In the genomic region with DNA sequence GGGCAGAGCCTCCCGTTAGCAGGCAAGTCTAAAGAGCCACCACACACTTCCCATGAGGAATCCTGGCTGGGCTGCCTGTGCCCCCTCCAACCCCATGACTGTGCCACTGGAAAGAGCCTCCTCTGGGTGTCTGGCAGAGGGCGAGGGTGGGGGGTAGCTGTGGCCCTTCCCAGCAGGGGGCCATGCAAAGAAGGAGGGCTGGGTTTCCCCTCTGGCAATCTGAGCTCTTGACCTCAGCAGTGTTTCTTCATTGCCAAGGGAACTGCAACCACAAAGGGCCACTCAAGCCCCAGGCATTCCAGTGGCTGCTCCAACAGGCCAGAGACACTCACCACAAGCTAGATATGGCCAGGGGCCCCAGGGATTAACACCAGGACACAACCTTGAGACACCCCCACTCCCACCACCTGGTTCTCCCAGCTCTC, we compare ENCODE assay signal across 9 cellular contexts. TPM values are rescaled to one million over a fixed set of nuclear protein-coding genes. Genes with fewer than 3 reads are reported as not detected.
DNase-seq lines count a peak whose midpoint lies in the region; ATAC-seq and TF ChIP-seq lines count a peak whose summit lies in the region.
"Had no signal": no experiment of that assay in that cellular context is flagged by ENCODE, and none has a peak within 500 bp of the region (broad histone marks: within the 10 kb centered on the region; RNA-seq: fewer than 3 reads in every experiment).

No MANE protein-coding gene starts in this region.

- H3K27me3 ChIP-seq in heart right ventricle (peaks cover 0 to 44% (median 14%) of the 10 kb centered on the region in 7 donors), upper lobe of right lung (peaks cover 5% of the 10 kb centered on the region)

- TF ChIP-seq CTCF in heart right ventricle (IDR thresholded peaks at IDR 0.05), result peak in 1 of 9 donors; percentile 12
- TF ChIP-seq CTCF in upper lobe of right lung (IDR thresholded peaks at IDR 0.05), result no peak

- ATAC-seq in heart right ventricle (peak; percentile 6 to 52 (median 26)), upper lobe of right lung (peak; percentile 73), GM18868 (IDR thresholded peaks at IDR 0.05; ENCODE audit: unreplicated experiment) (no peak)

- peak overlapping the region; percentile 77 to 97 (median 90) for H3K27ac ChIP-seq in heart right ventricle
- H3K27ac ChIP-seq in upper lobe of right lung, result peak overlapping the region; percentile 79

- H3K4me1 ChIP-seq in heart right ventricle (peaks cover 0 to 71% (median 38%) of the 10 kb centered on the region in 9 donors), upper lobe of right lung (peaks cover 35% of the 10 kb centered on the region)

- H3K9me3 ChIP-seq in heart right ventricle (no peaks in the 10 kb centered on the region), upper lobe of right lung (no peaks in the 10 kb centered on the region)

- intact Hi-C loops in heart right ventricle (cut with DNase I), result no loop called here
- intact Hi-C loops in upper lobe of right lung (cut with DNase I), result no loop called here

- DNase-seq in NCI-H748 (lab: John Stamatoyannopoulos, UW; ENCODE audit: unreplicated experiment) (peak; percentile 12), NCI-H748 treated with DMSO at 0.1 percent for 48 hours (lab: John Stamatoyannopoulos, UW) (no peak), SW480 (ENCODE audit: low spot score) (peak; percentile 46), heart right ventricle (peak; percentile 44 to 66), upper lobe of right lung (peak; percentile 82)
- no peak for DNase-seq in activated T-cell treated with anti-CD3 and anti-CD28 coated beads, Interleukin-2, amount 50 U/mL, for 1 hour
- no peak for DNase-seq in activated CD4-positive, alpha-beta T cell treated with anti-CD3 and anti-CD28 coated beads for 4 hours

- H3K36me3 ChIP-seq in heart right ventricle, result peaks cover 0 to 19% (median 0%) of the 10 kb centered on the region in 9 donors
- H3K36me3 ChIP-seq in upper lobe of right lung, result peaks cover 8% of the 10 kb centered on the region

- H3K4me3 ChIP-seq in heart right ventricle, result no peak overlapping the region
- no peak overlapping the region for H3K4me3 ChIP-seq in upper lobe of right lung

- 18 to 28% methylated on average over 2 of the region's 2 CpGs for WGBS in heart right ventricle, 2 donors

RNA-seq across cellular contexts. Expression of a gene that starts 1.7 kb away (rescaled TPM):
- total RNA-seq in heart right ventricle (1,000 to 10,000 TPM in 1 of 10 donors, 100 to 1,000 TPM in 5, 10 to 100 TPM in 4; 48.4 to 1,227 (median 105) TPM), upper lobe of right lung (11.1 TPM)
- polyA plus RNA-seq in heart right ventricle, result 100 to 1,000 TPM; 176 to 435 TPM
- polyA plus RNA-seq: CD4-positive, alpha-beta memory T cell had no signal

RNA-seq across cellular contexts. Expression of a gene that starts 7.2 kb away (rescaled TPM):
- total RNA-seq in heart right ventricle (100 to 1,000 TPM; 103 to 196 (median 111) TPM), upper lobe of right lung (69.4 TPM)
- 100 to 1,000 TPM; 189 to 743 TPM for polyA plus RNA-seq in heart right ventricle

RNA-seq across cellular contexts. Expression of a gene that starts 8.3 kb away (rescaled TPM):
- total RNA-seq in heart right ventricle, result 100 to 1,000 TPM in 3 of 10 donors, 10 to 100 TPM in 7; 56.1 to 194 (median 81.5) TPM
- 100 to 1,000 TPM in 1 of 2 donors, 10 to 100 TPM in 1; 25.1 to 145 TPM for polyA plus RNA-seq in heart right ventricle
- 35.8 TPM for total RNA-seq in upper lobe of right lung

RNA-seq across cellular contexts. Expression of a gene that starts 8.3 kb away (rescaled TPM):
- total RNA-seq in heart right ventricle (under 1 TPM in 3 of 10 donors, not detected in 7; 0.25 to 0.47 (median 0.47) TPM), upper lobe of right lung (not detected)
- under 1 TPM; 0.15 to 0.59 TPM for polyA plus RNA-seq in heart right ventricle
- total RNA-seq: CD4-positive, alpha-beta memory T cell had no signal
- polyA plus RNA-seq: CD4-positive, alpha-beta memory T cell had no signal

RNA-seq across cellular contexts. Expression of a gene that starts 34.0 kb away (rescaled TPM):
- total RNA-seq in heart right ventricle (1 to 10 TPM in 6 of 10 donors, under 1 TPM in 4; 0.45 to 2.4 (median 1.1) TPM), upper lobe of right lung (3.4 TPM)
- polyA plus RNA-seq in heart right ventricle, result 1 to 10 TPM in 1 of 2 donors, under 1 TPM in 1; 0.07 to 2.8 TPM
- polyA plus RNA-seq: CD4-positive, alpha-beta memory T cell had no signal

Comparison
In these comparisons a context has a peak if more than half of its experiments do, and no peak if none do; other contexts are left out.
1. DNase-seq: peak in NCI-H748 (single experiment), SW480 (single experiment), heart right ventricle (2 of 2) and upper lobe of right lung (single experiment); none in NCI-H748 treated with DMSO at 0.1 percent for 48 hours (single experiment), activated T-cell treated with anti-CD3 and anti-CD28 coated beads, Interleukin-2, amount 50 U/mL, for 1 hour (single experiment) and activated CD4-positive, alpha-beta T cell treated with anti-CD3 and anti-CD28 coated beads for 4 hours (0 of 2).